Comparison of ENCODE assay signal across 27 cellular contexts in genomic region chr12:15299947-15300346, GRCh38. TPM values are rescaled to one million over a fixed set of nuclear protein-coding genes. Genes with fewer than 3 reads are reported as not detected.
"Had no signal": no experiment of that assay in that cellular context is flagged by ENCODE, and none has a peak within 500 bp of the region (broad histone marks: within the 10 kb centered on the region; RNA-seq: fewer than 3 reads in every experiment).

No MANE protein-coding gene starts in this region.

- H3K27ac Mint-ChIP-seq: dendritic cell treated with granulocyte-macrophage colony-stimulating factor and Interleukin-4, amounts not matched to agents 40 ng/mL and 50 ng/mL, for 4 days; effector memory CD8-positive, alpha-beta T cell; endodermal cell; mesothelial cell of epicardium had no signal

- H3K27me3 ChIP-seq: colonic mucosa, gastrocnemius medialis, heart right ventricle, left lung had no signal

- H3K36me3 ChIP-seq: colonic mucosa, esophagus squamous epithelium, gastrocnemius medialis, heart right ventricle, left lung, lower lobe of right lung had no signal

- H3K36me3 Mint-ChIP-seq: mesothelial cell of epicardium had no signal

- H3K27ac ChIP-seq: colonic mucosa, epithelial cell of prostate, esophagus squamous epithelium, gastrocnemius medialis, heart right ventricle, left lung, lower lobe of right lung had no signal

- H3K9me3 ChIP-seq: colonic mucosa, esophagus squamous epithelium, gastrocnemius medialis, lower lobe of right lung, mucosa of descending colon had no signal

- H3K4me3 Mint-ChIP-seq: dendritic cell treated with granulocyte-macrophage colony-stimulating factor and Interleukin-4, amounts not matched to agents 40 ng/mL and 50 ng/mL, for 4 days; effector memory CD8-positive, alpha-beta T cell; endodermal cell; mesothelial cell of epicardium had no signal

- DNase-seq: colonic mucosa; cortex of kidney; effector CD8-positive, alpha-beta T cell; effector memory CD8-positive, alpha-beta T cell; endodermal cell; erythroblast; esophagus squamous epithelium; foreskin fibroblast; foreskin melanocyte; gastrocnemius medialis; glutamatergic neuron; head of caudate nucleus; heart right ventricle; hippocampal formation; left cardiac atrium; left lung; left ventricle myocardium superior; lower lobe of right lung; mesenchymal stem cell; mucosa of descending colon had no signal

- ATAC-seq: effector memory CD8-positive, alpha-beta T cell; esophagus mucosa; gastrocnemius medialis; heart right ventricle; left cardiac atrium; left lung; left ventricle myocardium superior; lower lobe of right lung; mucosa of descending colon had no signal

- H3K4me1 ChIP-seq: colonic mucosa, esophagus squamous epithelium, gastrocnemius medialis, heart right ventricle, left lung, lower lobe of right lung had no signal

- H3K4me3 ChIP-seq: colonic mucosa, esophagus squamous epithelium, gastrocnemius medialis, heart right ventricle, left lung, lower lobe of right lung, mucosa of descending colon had no signal

- H3K4me1 Mint-ChIP-seq: endodermal cell, mesothelial cell of epicardium had no signal

RNA-seq across cellular contexts. Expression of gene PTPRO, which starts 22.4 kb away (rescaled TPM):
- total RNA-seq: dermis microvascular lymphatic vessel endothelial cell, glomerular endothelial cell, lung microvascular endothelial cell had no signal
